Comparison of ENCODE assay signal across 11 cellular contexts in genomic region chr22:45966320-45966891, GRCh38. TPM values are rescaled to one million over a fixed set of nuclear protein-coding genes. Genes with fewer than 3 reads are reported as not detected.
A peak's percentile ranks its signal among the peaks of the same experiment; 100 is the strongest.
DNase-seq lines count a peak whose midpoint lies in the region; ATAC-seq and TF ChIP-seq lines count a peak whose summit lies in the region.
"Had no signal": no experiment of that assay in that cellular context is flagged by ENCODE, and none has a peak within 500 bp of the region (broad histone marks: within the 10 kb centered on the region; RNA-seq: fewer than 3 reads in every experiment).

No MANE protein-coding gene starts in this region.

- peaks cover 7 to 15% of the 10 kb centered on the region in 2 donors for H3K27me3 Mint-ChIP-seq in natural killer cell treated with Interleukin-12 subunit alpha and Interleukin-12 subunit beta and Interleukin-15 and Interleukin-18, amount 100 ng/mL, for 72 hours

- H3K4me2 ChIP-seq in DOHH2 (ENCODE audit: low read length), result peak overlapping the region; percentile 30

- no peaks in the 10 kb centered on the region for H3K36me3 Mint-ChIP-seq in natural killer cell treated with Interleukin-12 subunit alpha and Interleukin-12 subunit beta and Interleukin-15 and Interleukin-18, amount 100 ng/mL, for 72 hours
- H3K36me3 Mint-ChIP-seq: activated CD8-positive, alpha-beta memory T cell treated with anti-CD3 and anti-CD28 coated beads, Interleukin-2, amount 10 ng/mL, durations not matched to agents 7 days and 5 days had no signal

- ATAC-seq in GM19035 (IDR thresholded peaks at IDR 0.05; ENCODE audit: unreplicated experiment) (no peak), HG03378 (IDR thresholded peaks at IDR 0.05; ENCODE audit: unreplicated experiment) (no peak), HG03442 (IDR thresholded peaks at IDR 0.05; ENCODE audit: unreplicated experiment) (no peak)
- no peak for ATAC-seq in natural killer cell treated with Interleukin-12 subunit alpha and Interleukin-12 subunit beta and Interleukin-15 and Interleukin-18, amount 100 ng/mL, for 72 hours
- ATAC-seq: activated CD8-positive, alpha-beta memory T cell treated with anti-CD3 and anti-CD28 coated beads, Interleukin-2, amount 10 ng/mL, durations not matched to agents 7 days and 5 days had no signal

- no peaks in the 10 kb centered on the region for H3K79me2 ChIP-seq in DOHH2 (ENCODE audit: control insufficient read depth, low read length)

- no peak overlapping the region for H3K27ac ChIP-seq in DOHH2 (ENCODE audit: low read depth, low read length)

- 0 out of 2 replicates have a peak, but pooled peaks cover 3% of the 10 kb centered on the region for H3F3A ChIP-seq in DOHH2 (ENCODE audit: control insufficient read depth, insufficient read depth)

- H4K20me1 ChIP-seq in DOHH2 (ENCODE audit: control insufficient read depth, insufficient read depth, low read depth, low read length), result 0 out of 2 replicates have a peak, but pooled peaks cover 4% of the 10 kb centered on the region

- no peak overlapping the region for H3K4me3 ChIP-seq in DOHH2 (ENCODE audit: low read length)

- TF ChIP-seq CTCF in DOHH2 (IDR thresholded peaks at IDR 0.05; ENCODE audit: low read depth, low read length, poor library complexity, severe bottlenecking), result no peak

- no peaks in the 10 kb centered on the region for H3K9me3 Mint-ChIP-seq in natural killer cell treated with Interleukin-12 subunit alpha and Interleukin-12 subunit beta and Interleukin-15 and Interleukin-18, amount 100 ng/mL, for 72 hours

- H3K27ac Mint-ChIP-seq in natural killer cell treated with Interleukin-12 subunit alpha and Interleukin-12 subunit beta and Interleukin-15 and Interleukin-18, amount 100 ng/mL, for 72 hours, result no peak overlapping the region
- H3K27ac Mint-ChIP-seq: activated CD8-positive, alpha-beta memory T cell treated with anti-CD3 and anti-CD28 coated beads, Interleukin-2, amount 10 ng/mL, durations not matched to agents 7 days and 5 days had no signal

- no peaks in the 10 kb centered on the region for H3K36me3 ChIP-seq in DOHH2 (ENCODE audit: control insufficient read depth, low read length)

- H3K4me1 ChIP-seq in DOHH2 (ENCODE audit: control insufficient read depth, low read length), result peaks cover 27% of the 10 kb centered on the region

- H3K9me3 ChIP-seq in DOHH2 (ENCODE audit: control insufficient read depth, insufficient read depth, low read length), result no peaks in the 10 kb centered on the region

- DNase-seq in A172 (ENCODE audit: low spot score), result peak; percentile 39
- peak; percentile 57 for DNase-seq in NCI-H2029 treated with DMSO at 0.1 percent for 48 hours (lab: John Stamatoyannopoulos, UW)
- DNase-seq in SHP77 (lab: John Stamatoyannopoulos, UW), result peak; percentile 95
- no peak for DNase-seq in natural killer cell treated with Interleukin-12 subunit alpha and Interleukin-12 subunit beta and Interleukin-15 and Interleukin-18, amount 100 ng/mL, for 72 hours (ENCODE audit: low spot score)
- DNase-seq: activated CD8-positive, alpha-beta memory T cell treated with anti-CD3 and anti-CD28 coated beads, Interleukin-2, amount 10 ng/mL, durations not matched to agents 7 days and 5 days; cortex of kidney; stimulated activated CD4-positive, alpha-beta T cell treated with anti-CD3 and anti-CD28 coated beads, Interleukin-4, amount 100 ng/mL, for 4 hours had no signal

- H3K27me3 ChIP-seq in DOHH2 (ENCODE audit: control insufficient read depth, low read length), result no peaks in the 10 kb centered on the region

- no peaks in the 10 kb centered on the region for H3K4me1 Mint-ChIP-seq in natural killer cell treated with Interleukin-12 subunit alpha and Interleukin-12 subunit beta and Interleukin-15 and Interleukin-18, amount 100 ng/mL, for 72 hours (ENCODE audit: low read depth in 2 of 2)

- H3K9me2 ChIP-seq in DOHH2 (replicated peaks; ENCODE audit: control insufficient read depth, low read length), result no peaks in the 10 kb centered on the region

- no peak overlapping the region for H3K4me3 Mint-ChIP-seq in natural killer cell treated with Interleukin-12 subunit alpha and Interleukin-12 subunit beta and Interleukin-15 and Interleukin-18, amount 100 ng/mL, for 72 hours
- H3K4me3 Mint-ChIP-seq: activated CD8-positive, alpha-beta memory T cell treated with anti-CD3 and anti-CD28 coated beads, Interleukin-2, amount 10 ng/mL, durations not matched to agents 7 days and 5 days had no signal

RNA-seq across cellular contexts. Expression of gene WNT7B, which starts 10.6 kb away (rescaled TPM):
- 4.5 and 6.3 TPM in 2 replicates for total RNA-seq in A172 (2014; rRNA removed; shearing (Covaris generic))
- not detected for total RNA-seq in natural killer cell treated with Interleukin-12 subunit alpha and Interleukin-12 subunit beta and Interleukin-15 and Interleukin-18, amount 100 ng/mL, for 72 hours
- total RNA-seq: activated CD8-positive, alpha-beta memory T cell treated with anti-CD3 and anti-CD28 coated beads, Interleukin-2, amount 10 ng/mL, durations not matched to agents 7 days and 5 days had no signal
